Comparison of ENCODE assay signal across 1 cellular context in genomic region chr4:94544811-94545210, GRCh38.
TF ChIP-seq lines count a peak whose summit lies in the region.

No MANE protein-coding gene starts in this region.

TF ChIP-seq in endothelial cell of umbilical vein, 7 proteins besides CTCF, POLR2A, EP300 and RAD21:
- TF ChIP-seq FOS (IDR thresholded peaks at IDR 0.05; ENCODE audit: borderline replicate concordance, insufficient read depth, low read length) (no peak), EZH2 (IDR thresholded peaks at IDR 0.05; ENCODE audit: borderline replicate concordance, low read depth, low read length, severe bottlenecking) (no peak), POLR2AphosphoS5 (IDR thresholded peaks at IDR 0.05; ENCODE audit: insufficient read depth, low read depth, low read length) (no peak), GATA2 (IDR thresholded peaks at IDR 0.05; ENCODE audit: insufficient read depth, insufficient read length, low read depth, low read length) (no peak), MYC (IDR thresholded peaks at IDR 0.05; ENCODE audit: low read depth, low read length) (no peak), MAX (IDR thresholded peaks at IDR 0.05; ENCODE audit: insufficient read depth, insufficient read length) (no peak), JUN (IDR thresholded peaks at IDR 0.05; ENCODE audit: borderline replicate concordance, insufficient read depth, insufficient read length, low read depth) (no peak)
TF ChIP-seq in endothelial cell of umbilical vein: peak in this region for 0.
